Comparison of ENCODE assay signal across 8 cellular contexts in the genomic region with DNA sequence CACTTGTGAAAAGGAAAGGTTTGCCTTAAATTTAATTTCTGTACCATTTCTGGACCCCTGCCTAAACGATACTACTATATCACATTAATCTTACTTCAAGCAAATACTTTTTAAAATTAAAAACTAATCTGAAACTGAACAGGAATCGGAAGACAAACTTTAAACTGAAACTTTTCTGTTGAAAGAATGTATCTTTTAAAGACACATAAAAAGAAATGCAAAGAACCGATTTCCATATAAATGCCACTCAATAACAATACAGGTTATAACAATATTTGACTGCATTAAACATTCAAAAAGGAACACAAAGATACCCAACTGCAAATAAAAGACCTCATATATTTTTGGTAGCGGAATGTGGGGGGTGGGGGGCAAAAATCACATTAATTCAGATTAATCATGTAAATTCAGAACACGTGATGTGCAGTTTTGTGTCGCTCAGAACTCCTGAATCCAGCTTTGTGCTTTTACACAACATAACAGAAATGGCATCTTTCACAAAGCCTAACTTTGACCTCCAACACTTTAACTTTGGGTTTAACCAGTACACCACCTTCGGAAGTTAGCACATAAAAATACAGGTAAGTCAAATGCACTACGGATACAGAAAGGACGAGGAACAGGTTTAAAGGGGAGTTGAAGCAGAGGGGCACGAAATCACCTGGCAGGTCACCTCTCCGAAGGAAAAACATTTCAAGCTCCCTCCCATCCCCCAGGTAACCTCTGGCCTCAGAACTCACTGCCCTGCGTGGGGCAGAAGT. TPM values are rescaled to one million over a fixed set of nuclear protein-coding genes. Genes with fewer than 3 reads are reported as not detected.
DNase-seq lines count a peak whose midpoint lies in the region; ATAC-seq lines count a peak whose summit lies in the region.

No MANE protein-coding gene starts in this region.

- H3K36me3 Mint-ChIP-seq in activated naive CD8-positive, alpha-beta T cell, result no peaks in the 10 kb centered on the region
- no peaks in the 10 kb centered on the region for H3K36me3 Mint-ChIP-seq in immature natural killer cell
- H3K36me3 Mint-ChIP-seq in stimulated activated memory B cell treated with anti-CD40 and anti-IgM and Interleukin-4, amounts not matched to agents 10 μg/mL and 1 μg/mL and 100 μg/mL, for 72 hours, result no peaks in the 10 kb centered on the region

- no peak overlapping the region for H3K27ac Mint-ChIP-seq in activated naive CD8-positive, alpha-beta T cell
- H3K27ac Mint-ChIP-seq in immature natural killer cell, result no peak overlapping the region
- H3K27ac Mint-ChIP-seq in stimulated activated memory B cell treated with anti-CD40 and anti-IgM and Interleukin-4, amounts not matched to agents 10 μg/mL and 1 μg/mL and 100 μg/mL, for 72 hours, result no peak overlapping the region

- DNase-seq in DMS 273 (lab: John Stamatoyannopoulos, UW; ENCODE audit: unreplicated experiment) (peak; percentile 54), DMS 273 treated with DMSO at 0.1 percent for 48 hours (lab: John Stamatoyannopoulos, UW) (no peak), immature natural killer cell (no peak), Kasumi-1 (lab: John Stamatoyannopoulos, UW) (no peak)
- no peak for DNase-seq in stimulated activated CD4-positive, alpha-beta T cell treated with anti-CD3 and anti-CD28 coated beads, Interleukin-15, amount 100 ng/mL, for 24 hours

- peaks cover 50% of the 10 kb centered on the region for H3K27me3 Mint-ChIP-seq in activated naive CD8-positive, alpha-beta T cell
- H3K27me3 Mint-ChIP-seq in immature natural killer cell (ENCODE audit: low read depth in 3 of 3), result peaks cover 17 to 33% (median 24%) of the 10 kb centered on the region in 3 donors
- H3K27me3 Mint-ChIP-seq in stimulated activated memory B cell treated with anti-CD40 and anti-IgM and Interleukin-4, amounts not matched to agents 10 μg/mL and 1 μg/mL and 100 μg/mL, for 72 hours, result peaks cover 55% of the 10 kb centered on the region

- H3K4me3 Mint-ChIP-seq in activated naive CD8-positive, alpha-beta T cell, result peak overlapping the region; percentile 90
- peak overlapping the region; percentile 74 to 90 (median 80) for H3K4me3 Mint-ChIP-seq in immature natural killer cell
- peak overlapping the region; percentile 62 for H3K4me3 Mint-ChIP-seq in stimulated activated memory B cell treated with anti-CD40 and anti-IgM and Interleukin-4, amounts not matched to agents 10 μg/mL and 1 μg/mL and 100 μg/mL, for 72 hours

- no peaks in the 10 kb centered on the region for H3K9me3 Mint-ChIP-seq in activated naive CD8-positive, alpha-beta T cell (ENCODE audit: low read depth)
- no peaks in the 10 kb centered on the region for H3K9me3 Mint-ChIP-seq in immature natural killer cell
- H3K9me3 Mint-ChIP-seq in stimulated activated memory B cell treated with anti-CD40 and anti-IgM and Interleukin-4, amounts not matched to agents 10 μg/mL and 1 μg/mL and 100 μg/mL, for 72 hours, result no peaks in the 10 kb centered on the region

- no peak for ATAC-seq in stimulated activated memory B cell treated with anti-CD40 and anti-IgM and Interleukin-4, amounts not matched to agents 10 μg/mL and 1 μg/mL and 100 μg/mL, for 72 hours
- ATAC-seq in GM21737 (IDR thresholded peaks at IDR 0.05; ENCODE audit: unreplicated experiment), result no peak

- H3K4me1 Mint-ChIP-seq in activated naive CD8-positive, alpha-beta T cell (ENCODE audit: low read depth), result peaks cover 11% of the 10 kb centered on the region
- peaks cover 8 to 19% of the 10 kb centered on the region in 2 donors for H3K4me1 Mint-ChIP-seq in immature natural killer cell
- peaks cover 15% of the 10 kb centered on the region for H3K4me1 Mint-ChIP-seq in stimulated activated memory B cell treated with anti-CD40 and anti-IgM and Interleukin-4, amounts not matched to agents 10 μg/mL and 1 μg/mL and 100 μg/mL, for 72 hours

RNA-seq across cellular contexts. Expression of gene LIFR, which starts 0.9 kb away (rescaled TPM):
- not detected for polyA plus RNA-seq in immature natural killer cell
